ENCODE assay signal across 15 cellular contexts in genomic region chr7:127678330-127678729, GRCh38. TPM values are rescaled to one million over a fixed set of nuclear protein-coding genes. Genes with fewer than 3 reads are reported as not detected.
DNase-seq lines count a peak whose midpoint lies in the region; ATAC-seq and TF ChIP-seq lines count a peak whose summit lies in the region.
"Had no signal": no experiment of that assay in that cellular context is flagged by ENCODE, and none has a peak within 500 bp of the region (broad histone marks: within the 10 kb centered on the region; RNA-seq: fewer than 3 reads in every experiment).

No MANE protein-coding gene starts in this region.

- no TSS peak for BruUV-seq in Calu3 (replicated peaks; lab: Mats Ljungman, UMichigan)

- no peak for DNase-seq in activated CD8-positive, alpha-beta T cell treated with anti-CD3 and anti-CD28 coated beads for 36 hours
- no peak for DNase-seq in activated CD8-positive, alpha-beta T cell treated with anti-CD3 and anti-CD28 coated beads, Interleukin-2, amount 10 ng/mL, durations not matched to agents 7 days and 5 days
- DNase-seq in NCI-H446 treated with DMSO at 0.1 percent for 48 hours (lab: John Stamatoyannopoulos, UW) (peak; percentile 47), chondrocyte (ENCODE audit: low spot score) (no peak), renal cortical epithelial cell (ENCODE audit: low read depth) (peak; percentile 69), Calu3 (no peak), ecto neural progenitor cell (ENCODE audit: low spot score) (no peak)
- no peak for DNase-seq in CD8-positive, alpha-beta T cell
- DNase-seq: central memory CD4-positive, alpha-beta T cell; Kasumi-1; SIG-M5; stomach had no signal

- no peaks in the 10 kb centered on the region for H3K27me3 ChIP-seq in CD8-positive, alpha-beta T cell (ENCODE audit: insufficient read depth, low read length)
- H3K27me3 ChIP-seq: stomach, vagina had no signal

- peaks cover 15% of the 10 kb centered on the region for H3K9me3 Mint-ChIP-seq in activated CD8-positive, alpha-beta T cell treated with anti-CD3 and anti-CD28 coated beads for 36 hours
- H3K9me3 Mint-ChIP-seq in activated CD8-positive, alpha-beta T cell treated with anti-CD3 and anti-CD28 coated beads, Interleukin-2, amount 10 ng/mL, durations not matched to agents 7 days and 5 days (ENCODE audit: insufficient read depth): peaks cover 22% of the 10 kb centered on the region
- H3K9me3 Mint-ChIP-seq in chondrocyte (ENCODE audit: low read depth): peaks cover 2% of the 10 kb centered on the region
- H3K9me3 Mint-ChIP-seq in Calu3 (ENCODE audit: low read depth, unreplicated experiment): peaks cover 8% of the 10 kb centered on the region
- H3K9me3 Mint-ChIP-seq in CD8-positive, alpha-beta T cell: peaks cover 12% of the 10 kb centered on the region

- peaks cover 3% of the 10 kb centered on the region for H3K9me3 ChIP-seq in CD8-positive, alpha-beta T cell (ENCODE audit: low read length)
- H3K9me3 ChIP-seq: vagina had no signal

- ATAC-seq in activated CD8-positive, alpha-beta T cell treated with anti-CD3 and anti-CD28 coated beads for 36 hours: no peak
- no peak for ATAC-seq in activated CD8-positive, alpha-beta T cell treated with anti-CD3 and anti-CD28 coated beads, Interleukin-2, amount 10 ng/mL, durations not matched to agents 7 days and 5 days
- ATAC-seq in CD8-positive, alpha-beta T cell: no peak
- ATAC-seq: HCT116 had no signal

- no peak overlapping the region for H3K27ac ChIP-seq in CD8-positive, alpha-beta T cell (ENCODE audit: low read depth, low read length)
- H3K27ac ChIP-seq: stomach, vagina had no signal

- H3K27ac Mint-ChIP-seq in activated CD8-positive, alpha-beta T cell treated with anti-CD3 and anti-CD28 coated beads for 36 hours: peak overlapping the region; percentile 57
- H3K27ac Mint-ChIP-seq in activated CD8-positive, alpha-beta T cell treated with anti-CD3 and anti-CD28 coated beads, Interleukin-2, amount 10 ng/mL, durations not matched to agents 7 days and 5 days: no peak overlapping the region
- H3K27ac Mint-ChIP-seq in chondrocyte (ENCODE audit: unreplicated experiment): peak overlapping the region; percentile 60
- H3K27ac Mint-ChIP-seq in Calu3 (ENCODE audit: unreplicated experiment): no peak overlapping the region
- H3K27ac Mint-ChIP-seq in CD8-positive, alpha-beta T cell: no peak overlapping the region
- H3K27ac Mint-ChIP-seq: activated naive CD4-positive, alpha-beta T cell treated with anti-CD3 and anti-CD28 coated beads, Interleukin-2, amount 50 U/mL, for 24 hours had no signal

- intact Hi-C loops in activated CD8-positive, alpha-beta T cell treated with anti-CD3 and anti-CD28 coated beads for 36 hours (cut with micrococcal nuclease): no loop called here
- intact Hi-C loops in Calu3 (cut with micrococcal nuclease; ENCODE audit: unreplicated experiment): no loop called here
- intact Hi-C loops in CD8-positive, alpha-beta T cell (cut with DNase I, micrococcal nuclease): no loop called here

- CTCF ChIA-PET in activated CD8-positive, alpha-beta T cell treated with anti-CD3 and anti-CD28 coated beads for 36 hours (lab: Charles Lee): interaction anchor here (0.9 to 2.0 kb wide), 4 partner anchors 29 to 531 kb away, joined by 3 to 7 read pairs (median 4); no protein-coding TSS in a partner anchor
- CTCF ChIA-PET in activated CD8-positive, alpha-beta T cell treated with anti-CD3 and anti-CD28 coated beads, Interleukin-2, amount 10 ng/mL, durations not matched to agents 7 days and 5 days (lab: Charles Lee): interaction anchor here (1.0 to 1.1 kb wide), 4 partner anchors 15 to 25 kb away, joined by 3 to 5 read pairs (median 3); no protein-coding TSS in a partner anchor
- CTCF ChIA-PET in Calu3 (lab: Charles Lee): no interaction called here
- CTCF ChIA-PET in CD8-positive, alpha-beta T cell (lab: Charles Lee): interaction anchor here (0.8 to 1.3 kb wide), 3 partner anchors 26 to 709 kb away, joined by 3 read pairs; no protein-coding TSS in a partner anchor

- POLR2A ChIA-PET in activated CD8-positive, alpha-beta T cell treated with anti-CD3 and anti-CD28 coated beads for 36 hours (lab: Charles Lee): interaction anchor here (1.4 kb wide), 1 partner anchor 12 kb away, joined by 3 read pairs; no protein-coding TSS in a partner anchor
- POLR2A ChIA-PET in activated CD8-positive, alpha-beta T cell treated with anti-CD3 and anti-CD28 coated beads, Interleukin-2, amount 10 ng/mL, durations not matched to agents 7 days and 5 days (lab: Charles Lee): interaction anchor here (0.9 kb wide), 1 partner anchor 23 kb away, joined by 3 read pairs; no protein-coding TSS in a partner anchor
- POLR2A ChIA-PET in CD8-positive, alpha-beta T cell (lab: Charles Lee): no interaction called here

- H3K4me1 Mint-ChIP-seq in activated CD8-positive, alpha-beta T cell treated with anti-CD3 and anti-CD28 coated beads for 36 hours (ENCODE audit: low read depth): peaks cover 44% of the 10 kb centered on the region
- peaks cover 12% of the 10 kb centered on the region for H3K4me1 Mint-ChIP-seq in activated CD8-positive, alpha-beta T cell treated with anti-CD3 and anti-CD28 coated beads, Interleukin-2, amount 10 ng/mL, durations not matched to agents 7 days and 5 days (ENCODE audit: low read depth)
- H3K4me1 Mint-ChIP-seq in chondrocyte (ENCODE audit: low read depth) (peaks cover 44% of the 10 kb centered on the region), Calu3 (ENCODE audit: low read depth, unreplicated experiment) (no peaks in the 10 kb centered on the region)
- H3K4me1 Mint-ChIP-seq in CD8-positive, alpha-beta T cell (ENCODE audit: low read depth): peaks cover 32% of the 10 kb centered on the region

- no peaks in the 10 kb centered on the region for H3K27me3 Mint-ChIP-seq in activated CD8-positive, alpha-beta T cell treated with anti-CD3 and anti-CD28 coated beads for 36 hours
- H3K27me3 Mint-ChIP-seq in activated CD8-positive, alpha-beta T cell treated with anti-CD3 and anti-CD28 coated beads, Interleukin-2, amount 10 ng/mL, durations not matched to agents 7 days and 5 days (ENCODE audit: low read depth): no peaks in the 10 kb centered on the region
- H3K27me3 Mint-ChIP-seq in chondrocyte (ENCODE audit: low read depth) (no peaks in the 10 kb centered on the region), Calu3 (ENCODE audit: unreplicated experiment) (no peaks in the 10 kb centered on the region)
- H3K27me3 Mint-ChIP-seq in CD8-positive, alpha-beta T cell (ENCODE audit: low read depth): no peaks in the 10 kb centered on the region
- H3K27me3 Mint-ChIP-seq: activated naive CD4-positive, alpha-beta T cell treated with anti-CD3 and anti-CD28 coated beads, Interleukin-2, amount 50 U/mL, for 24 hours had no signal

- no peak overlapping the region for H3K4me3 ChIP-seq in CD8-positive, alpha-beta T cell (ENCODE audit: low read depth, low read length)
- H3K4me3 ChIP-seq: stomach, vagina had no signal

- H3K36me3 Mint-ChIP-seq in activated CD8-positive, alpha-beta T cell treated with anti-CD3 and anti-CD28 coated beads for 36 hours (ENCODE audit: low read depth): peaks cover 71% of the 10 kb centered on the region
- peaks cover 63% of the 10 kb centered on the region for H3K36me3 Mint-ChIP-seq in activated CD8-positive, alpha-beta T cell treated with anti-CD3 and anti-CD28 coated beads, Interleukin-2, amount 10 ng/mL, durations not matched to agents 7 days and 5 days (ENCODE audit: low read depth)
- H3K36me3 Mint-ChIP-seq in chondrocyte (ENCODE audit: low read depth) (peaks cover 5% of the 10 kb centered on the region), Calu3 (ENCODE audit: insufficient read depth, unreplicated experiment) (peaks cover 13% of the 10 kb centered on the region)
- H3K36me3 Mint-ChIP-seq in CD8-positive, alpha-beta T cell: peaks cover 64% of the 10 kb centered on the region

- H3K36me3 ChIP-seq in CD8-positive, alpha-beta T cell (ENCODE audit: insufficient read depth, low read length): no peaks in the 10 kb centered on the region
- H3K36me3 ChIP-seq: vagina had no signal

- TF ChIP-seq CTCF in activated CD8-positive, alpha-beta T cell treated with anti-CD3 and anti-CD28 coated beads for 36 hours (IDR thresholded peaks at IDR 0.05): no peak
- TF ChIP-seq CTCF in chondrocyte (IDR thresholded peaks at IDR 0.05) (no peak), Calu3 (IDR thresholded peaks at IDR 0.05; ENCODE audit: unreplicated experiment) (no peak)
- TF ChIP-seq CTCF in CD8-positive, alpha-beta T cell (IDR thresholded peaks at IDR 0.05): no peak

- H3K4me3 Mint-ChIP-seq in activated CD8-positive, alpha-beta T cell treated with anti-CD3 and anti-CD28 coated beads for 36 hours: no peak overlapping the region
- H3K4me3 Mint-ChIP-seq in activated CD8-positive, alpha-beta T cell treated with anti-CD3 and anti-CD28 coated beads, Interleukin-2, amount 10 ng/mL, durations not matched to agents 7 days and 5 days: no peak overlapping the region
- no peak overlapping the region for H3K4me3 Mint-ChIP-seq in chondrocyte (ENCODE audit: unreplicated experiment)
- H3K4me3 Mint-ChIP-seq in Calu3 (ENCODE audit: low read depth, unreplicated experiment): no peak overlapping the region
- no peak overlapping the region for H3K4me3 Mint-ChIP-seq in CD8-positive, alpha-beta T cell
- H3K4me3 Mint-ChIP-seq: activated naive CD4-positive, alpha-beta T cell treated with anti-CD3 and anti-CD28 coated beads, Interleukin-2, amount 50 U/mL, for 24 hours had no signal

- no peaks in the 10 kb centered on the region for H3K4me1 ChIP-seq in CD8-positive, alpha-beta T cell (ENCODE audit: insufficient read depth, low read length)

RNA-seq across cellular contexts. Expression of gene SND1, which starts 26.3 kb away (rescaled TPM):
- 100 to 1,000 TPM; 206 to 208 TPM for total RNA-seq in activated CD8-positive, alpha-beta T cell treated with anti-CD3 and anti-CD28 coated beads for 36 hours
- 100 to 1,000 TPM; 169 to 174 TPM for total RNA-seq in activated CD8-positive, alpha-beta T cell treated with anti-CD3 and anti-CD28 coated beads, Interleukin-2, amount 10 ng/mL, durations not matched to agents 7 days and 5 days
- 229 to 285 TPM (median 239 TPM) in 3 replicates for total RNA-seq in chondrocyte
- 201 and 214 TPM in 2 replicates for total RNA-seq in renal cortical epithelial cell
- 205 and 206 TPM in 2 replicates for total RNA-seq in Calu3 (2022)
- total RNA-seq in CD8-positive, alpha-beta T cell: 100 to 1,000 TPM in 1 of 2 experiments, 10 to 100 TPM in 1; 87.7 to 101 TPM

Comparison
In these comparisons a context has a peak if more than half of its experiments do, and no peak if none do; other contexts are left out.
1. H3K27ac Mint-ChIP-seq: peak in activated CD8-positive, alpha-beta T cell treated with anti-CD3 and anti-CD28 coated beads for 36 hours (single experiment) and chondrocyte (single experiment); none in activated CD8-positive, alpha-beta T cell treated with anti-CD3 and anti-CD28 coated beads, Interleukin-2, amount 10 ng/mL, durations not matched to agents 7 days and 5 days (single experiment), Calu3 (single experiment) and CD8-positive, alpha-beta T cell (single experiment).
2. DNase-seq: peak in NCI-H446 treated with DMSO at 0.1 percent for 48 hours (single experiment) and renal cortical epithelial cell (single experiment); none in activated CD8-positive, alpha-beta T cell treated with anti-CD3 and anti-CD28 coated beads for 36 hours (single experiment), activated CD8-positive, alpha-beta T cell treated with anti-CD3 and anti-CD28 coated beads, Interleukin-2, amount 10 ng/mL, durations not matched to agents 7 days and 5 days (single experiment), chondrocyte (single experiment), Calu3 (single experiment), CD8-positive, alpha-beta T cell (0 of 7) and ecto neural progenitor cell (single experiment).